In the genomic region with DNA sequence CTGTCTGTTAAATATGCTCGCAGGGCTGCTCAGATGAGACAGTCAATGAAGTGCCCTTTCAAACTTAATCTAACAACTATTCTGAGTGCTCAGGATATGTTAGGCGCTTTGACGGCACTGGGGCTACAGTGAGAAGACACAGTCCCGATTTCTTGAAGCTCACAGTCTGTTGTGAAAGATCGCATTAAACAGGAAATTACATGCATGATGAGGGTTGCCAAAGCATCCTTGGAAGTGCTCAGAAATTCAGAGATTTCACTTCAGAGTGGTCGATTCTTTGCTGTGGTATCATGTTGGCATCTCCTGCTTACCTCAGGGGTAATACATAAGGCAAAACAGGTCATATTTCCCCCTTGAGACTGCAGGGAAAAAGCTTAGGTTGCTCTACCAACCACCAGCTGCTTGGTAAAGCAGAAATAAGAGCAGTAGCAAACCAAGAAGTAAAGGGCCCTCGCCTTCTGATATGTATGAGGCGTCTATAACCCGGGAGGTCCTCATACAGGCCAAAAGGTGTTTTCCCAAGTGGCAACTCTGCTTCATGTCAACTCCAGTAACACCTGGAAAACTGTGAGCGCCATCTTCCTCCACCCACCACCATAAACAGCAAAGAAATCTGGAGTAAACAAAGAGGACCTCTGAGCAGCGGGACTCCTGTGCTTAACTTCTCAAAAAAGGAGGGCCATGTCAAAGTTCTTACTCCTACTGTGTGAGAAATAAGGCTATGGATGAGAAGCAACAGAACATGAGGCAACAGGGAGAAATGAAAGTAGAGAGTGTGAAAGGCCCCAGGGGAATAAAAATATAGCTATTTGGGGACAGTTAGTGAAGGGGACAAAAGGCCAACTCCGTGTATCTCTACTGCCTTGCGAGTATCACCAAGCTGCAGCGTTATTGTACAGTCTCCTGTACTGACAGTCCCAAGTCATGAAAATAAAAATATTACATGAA, we compare ENCODE assay signal across 15 cellular contexts.
DNase-seq lines count a peak whose midpoint lies in the region; ATAC-seq and TF ChIP-seq lines count a peak whose summit lies in the region.
"Had no signal": no experiment of that assay in that cellular context is flagged by ENCODE, and none has a peak within 500 bp of the region (broad histone marks: within the 10 kb centered on the region; RNA-seq: fewer than 3 reads in every experiment).

No MANE protein-coding gene starts in this region.

- TF ChIP-seq CTCF in Caco-2 (IDR thresholded peaks at IDR 0.05; ENCODE audit: insufficient read depth in 1 of 2, low read depth in 1 of 2, low read length in 1 of 2, severe bottlenecking in 1 of 2, unreplicated experiment in 1 of 2) (no peak), esophagus squamous epithelium (IDR thresholded peaks at IDR 0.05) (no peak), psoas muscle (IDR thresholded peaks at IDR 0.05) (no peak)

- H3K4me3 ChIP-seq in Caco-2 (ENCODE audit: low read depth, low read length) (no peak overlapping the region), esophagus squamous epithelium (no peak overlapping the region), skeletal muscle tissue (ENCODE audit: low read length in 3 of 3) (no peak overlapping the region), psoas muscle (no peak overlapping the region)
- H3K4me3 ChIP-seq: left ventricle myocardium inferior had no signal

- H3K9me3 ChIP-seq in Caco-2, result no peaks in the 10 kb centered on the region
- H3K9me3 ChIP-seq in esophagus squamous epithelium, result no peaks in the 10 kb centered on the region
- no peaks in the 10 kb centered on the region for H3K9me3 ChIP-seq in skeletal muscle tissue (ENCODE audit: control insufficient read depth in 3 of 3, low read length in 3 of 3)
- H3K9me3 ChIP-seq in psoas muscle, result no peaks in the 10 kb centered on the region
- H3K9me3 ChIP-seq: left ventricle myocardium inferior had no signal

- intact Hi-C loops in Caco-2 (cut with micrococcal nuclease; ENCODE audit: unreplicated experiment) (no loop called here), esophagus squamous epithelium (cut with DNase I) (no loop called here), psoas muscle (cut with DNase I) (no loop called here)

- H3K27me3 ChIP-seq in Caco-2 (replicated peaks; ENCODE audit: control insufficient read depth, insufficient read depth, low read length) (no peaks in the 10 kb centered on the region), esophagus squamous epithelium (no peaks in the 10 kb centered on the region), skeletal muscle tissue (ENCODE audit: control insufficient read depth in 3 of 3, insufficient read depth in 3 of 3, low read length in 3 of 3) (no peaks in the 10 kb centered on the region), psoas muscle (ENCODE audit: insufficient read depth in 3 of 3, low read length in 2 of 3) (no peaks in the 10 kb centered on the region)

- no peak for TF ChIP-seq POLR2A in esophagus squamous epithelium (IDR thresholded peaks at IDR 0.05)

- POLR2A ChIA-PET in Caco-2 (lab: Charles Lee), result no interaction called here

- H3K27ac Mint-ChIP-seq in Caco-2 (ENCODE audit: unreplicated experiment), result peak overlapping the region; percentile 4
- H3K27ac Mint-ChIP-seq: T-helper 1 cell treated with Interleukin-12 subunit alpha and Interleukin-12 subunit beta and Interleukin-4 antibody, amounts not matched to agents 30 μg/mL and 1 μg/mL, for 36 hours had no signal

- CTCF ChIA-PET in Caco-2 (lab: Charles Lee), result no interaction called here

- BruUV-seq in Caco-2 (replicated peaks; lab: Mats Ljungman, UMichigan), result no TSS peak

- peaks cover 38% of the 10 kb centered on the region for H3K4me1 Mint-ChIP-seq in Caco-2 (ENCODE audit: low read depth, unreplicated experiment)

- 61 to 65% methylated on average over 13 to 14 of the region's 14 CpGs for WGBS in esophagus squamous epithelium, 2 donors
- 75 to 83% (median 78%) methylated on average over 14 of the region's 14 CpGs for WGBS in psoas muscle, 3 donors

- H3K36me3 ChIP-seq in Caco-2 (ENCODE audit: control insufficient read depth, insufficient read depth, low read length) (no peaks in the 10 kb centered on the region), esophagus squamous epithelium (no peaks in the 10 kb centered on the region), skeletal muscle tissue (ENCODE audit: control insufficient read depth in 3 of 3, insufficient read depth in 3 of 3, low read length in 3 of 3) (no peaks in the 10 kb centered on the region), psoas muscle (ENCODE audit: insufficient read depth in 1 of 2, low read depth in 1 of 2) (no peaks in the 10 kb centered on the region)
- H3K36me3 ChIP-seq: left ventricle myocardium inferior had no signal

- H3K9ac ChIP-seq in skeletal muscle tissue (ENCODE audit: low read depth in 1 of 3, low read length in 3 of 3), result no peak overlapping the region

- H3K4me1 ChIP-seq in Caco-2 (peaks cover 49% of the 10 kb centered on the region), esophagus squamous epithelium (peaks cover 49 to 68% (median 63%) of the 10 kb centered on the region in 3 donors), skeletal muscle tissue (ENCODE audit: control insufficient read depth in 3 of 3, insufficient read depth in 3 of 3, low read length in 3 of 3) (peaks cover 7 to 40% (median 30%) of the 10 kb centered on the region in 3 donors), psoas muscle (peaks cover 7% of the 10 kb centered on the region)

- no peak for DNase-seq in Caco-2
- DNase-seq in NCI-H2171 (lab: John Stamatoyannopoulos, UW), result peak; percentile 69
- no peak for DNase-seq in esophagus squamous epithelium (lab: John Stamatoyannopoulos, UW)
- DNase-seq in HPDE6-E6E7 (ENCODE audit: extremely low spot score), result no peak
- no peak for DNase-seq in psoas muscle
- DNase-seq: activated CD4-positive, alpha-beta T cell treated with anti-CD3 and anti-CD28 coated beads, Interleukin-2, amount 50 U/mL, for 1 hour; activated effector memory CD4-positive, alpha-beta T cell treated with Interleukin-2 at 50 U/mL for 16 hours; Kasumi-1; left ventricle myocardium inferior; PC-3; stimulated activated CD4-positive, alpha-beta T cell treated with anti-CD3 and anti-CD28 coated beads, Interleukin-15, amount 100 ng/mL, for 24 hours had no signal

- H3K9me3 Mint-ChIP-seq in Caco-2 (ENCODE audit: unreplicated experiment), result no peaks in the 10 kb centered on the region
- H3K9me3 Mint-ChIP-seq: T-helper 1 cell treated with Interleukin-12 subunit alpha and Interleukin-12 subunit beta and Interleukin-4 antibody, amounts not matched to agents 30 μg/mL and 1 μg/mL, for 36 hours had no signal

- H3K4me3 Mint-ChIP-seq in Caco-2 (ENCODE audit: unreplicated experiment), result no peak overlapping the region
- H3K4me3 Mint-ChIP-seq: T-helper 1 cell treated with Interleukin-12 subunit alpha and Interleukin-12 subunit beta and Interleukin-4 antibody, amounts not matched to agents 30 μg/mL and 1 μg/mL, for 36 hours had no signal

- H3K36me3 Mint-ChIP-seq in Caco-2 (ENCODE audit: insufficient read depth, unreplicated experiment), result no peaks in the 10 kb centered on the region

- ATAC-seq in HG02759 (IDR thresholded peaks at IDR 0.05; ENCODE audit: unreplicated experiment) (no peak), SK-N-SH treated with all-trans-retinoic acid at 6 μM for 48 hours (no peak), psoas muscle (no peak)
- ATAC-seq: PC-3 had no signal

- H3K27me3 Mint-ChIP-seq in Caco-2 (ENCODE audit: insufficient read depth, unreplicated experiment), result no peaks in the 10 kb centered on the region

- H3K27ac ChIP-seq in esophagus squamous epithelium (peak overlapping the region; percentile 82 to 91 (median 84)), skeletal muscle tissue (ENCODE audit: low read depth, low read length) (peak overlapping the region; percentile 46), psoas muscle (no peak overlapping the region)
- H3K27ac ChIP-seq: left ventricle myocardium inferior had no signal

TF ChIP-seq in SK-N-SH treated with all-trans-retinoic acid at 6 μM for 48 hours, 23 proteins besides CTCF, POLR2A, EP300 and RAD21:
- no peak for TF ChIP-seq PPARA (CRISPR knock-in tag; IDR thresholded peaks at IDR 0.05; ENCODE audit: borderline replicate concordance)
- TF ChIP-seq TSHZ2 (CRISPR knock-in tag; IDR thresholded peaks at IDR 0.05), result no peak
- TF ChIP-seq, protein P1, sequence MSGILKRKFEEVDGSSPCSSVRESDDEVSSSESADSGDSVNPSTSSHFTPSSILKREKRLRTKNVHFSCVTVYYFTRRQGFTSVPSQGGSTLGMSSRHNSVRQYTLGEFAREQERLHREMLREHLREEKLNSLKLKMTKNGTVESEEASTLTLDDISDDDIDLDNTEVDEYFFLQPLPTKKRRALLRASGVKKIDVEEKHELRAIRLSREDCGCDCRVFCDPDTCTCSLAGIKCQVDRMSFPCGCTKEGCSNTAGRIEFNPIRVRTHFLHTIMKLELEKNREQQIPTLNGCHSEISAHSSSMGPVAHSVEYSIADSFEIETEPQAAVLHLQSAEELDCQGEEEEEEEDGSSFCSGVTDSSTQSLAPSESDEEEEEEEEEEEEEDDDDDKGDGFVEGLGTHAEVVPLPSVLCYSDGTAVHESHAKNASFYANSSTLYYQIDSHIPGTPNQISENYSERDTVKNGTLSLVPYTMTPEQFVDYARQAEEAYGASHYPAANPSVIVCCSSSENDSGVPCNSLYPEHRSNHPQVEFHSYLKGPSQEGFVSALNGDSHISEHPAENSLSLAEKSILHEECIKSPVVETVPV (CRISPR knock-in tag; IDR thresholded peaks at IDR 0.05), result no peak
